20 cellular contexts compared by ENCODE assay signal in the genomic region with DNA sequence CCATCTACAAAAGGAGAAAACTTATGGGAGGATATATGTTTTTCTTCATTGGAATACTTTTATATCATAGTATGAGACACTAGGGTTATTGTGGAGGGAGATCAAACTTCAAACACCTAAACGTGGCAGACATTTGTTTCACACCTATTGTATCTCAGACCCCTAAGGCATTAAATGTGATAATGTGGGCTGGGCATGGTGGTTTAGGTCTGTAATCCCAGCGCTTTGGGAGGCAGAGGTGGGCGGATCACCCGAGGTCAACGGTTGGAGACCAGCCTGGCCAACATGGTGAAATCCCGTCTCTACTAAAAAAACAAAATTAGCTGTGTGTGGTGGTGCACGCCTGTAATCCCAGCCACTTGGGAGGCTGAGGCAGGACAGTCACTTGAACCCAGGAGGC.
DNase-seq lines count a peak whose midpoint lies in the region; ATAC-seq and TF ChIP-seq lines count a peak whose summit lies in the region.
"Had no signal": no experiment of that assay in that cellular context is flagged by ENCODE, and none has a peak within 500 bp of the region (broad histone marks: within the 10 kb centered on the region; RNA-seq: fewer than 3 reads in every experiment).

No MANE protein-coding gene starts in this region.

- peaks cover 8% of the 10 kb centered on the region for H3K4me1 Mint-ChIP-seq in endodermal cell
- H3K4me1 Mint-ChIP-seq in osteocyte (ENCODE audit: unreplicated experiment), result peaks cover 61% of the 10 kb centered on the region

- H3K36me3 Mint-ChIP-seq in endodermal cell (ENCODE audit: low read depth) (no peaks in the 10 kb centered on the region), osteocyte (ENCODE audit: unreplicated experiment) (no peaks in the 10 kb centered on the region)
- H3K36me3 Mint-ChIP-seq: CD4-positive, CD25-positive, alpha-beta regulatory T cell had no signal

- no peaks in the 10 kb centered on the region for H3K36me3 ChIP-seq in GM23248 (ENCODE audit: low read depth)
- no peaks in the 10 kb centered on the region for H3K36me3 ChIP-seq in RWPE2 (ENCODE audit: low read depth)
- H3K36me3 ChIP-seq in endodermal cell (ENCODE audit: control insufficient read depth, insufficient read depth, low read length), result no peaks in the 10 kb centered on the region

- H3K27me3 ChIP-seq in GM23248 (replicated peaks; ENCODE audit: insufficient read depth) (no peaks in the 10 kb centered on the region), RWPE2 (ENCODE audit: insufficient read depth, poor library complexity, severe bottlenecking) (no peaks in the 10 kb centered on the region), endodermal cell (ENCODE audit: control insufficient read depth, insufficient read depth, low read length, poor library complexity, severe bottlenecking) (peaks cover 4% of the 10 kb centered on the region)

- H3K9me3 ChIP-seq in GM23248 (ENCODE audit: low read depth), result no peaks in the 10 kb centered on the region
- no peaks in the 10 kb centered on the region for H3K9me3 ChIP-seq in RWPE2 (ENCODE audit: severe bottlenecking)
- no peaks in the 10 kb centered on the region for H3K9me3 ChIP-seq in endodermal cell (ENCODE audit: control insufficient read depth, low read length)

- in situ Hi-C loops in GM23248 (cut with MboI), result no loop called here

- H2AFZ ChIP-seq in GM23248, result no peak overlapping the region

- no peak for ATAC-seq in RWPE2 (ENCODE audit: low read depth)
- ATAC-seq in GM21619 (IDR thresholded peaks at IDR 0.05; ENCODE audit: unreplicated experiment), result no peak
- no peak for ATAC-seq in GM18520 (IDR thresholded peaks at IDR 0.05; ENCODE audit: unreplicated experiment)
- ATAC-seq: GM12878 had no signal

- H3K9me2 ChIP-seq in GM23248 (ENCODE audit: insufficient read depth), result no peaks in the 10 kb centered on the region

- H3K27me3 Mint-ChIP-seq in endodermal cell (ENCODE audit: insufficient read depth) (peaks cover 53% of the 10 kb centered on the region), osteocyte (ENCODE audit: unreplicated experiment) (no peaks in the 10 kb centered on the region)

- H3K4me3 Mint-ChIP-seq in endodermal cell (no peak overlapping the region), osteocyte (ENCODE audit: unreplicated experiment) (no peak overlapping the region)
- H3K4me3 Mint-ChIP-seq: B cell; CD4-positive, CD25-positive, alpha-beta regulatory T cell; H9 had no signal

- no peaks in the 10 kb centered on the region for H3K79me2 ChIP-seq in GM23248 (ENCODE audit: insufficient read depth)

- H3F3A ChIP-seq in GM23248 (ENCODE audit: insufficient read depth), result peaks cover 19% of the 10 kb centered on the region; the same call in 1 of the 2 replicates

- DNase-seq in GM23248 (no peak), RWPE2 (ENCODE audit: low spot score) (no peak), endodermal cell (peak; percentile 55), osteocyte (ENCODE audit: extremely low spot score, unreplicated experiment) (no peak), ecto neural progenitor cell (ENCODE audit: low spot score) (no peak), NCI-H1436 (lab: John Stamatoyannopoulos, UW) (no peak)
- DNase-seq: 8988T; C1 segment of cervical spinal cord; CD4-positive, CD25-positive, alpha-beta regulatory T cell; CD8-positive, alpha-beta memory T cell; COR-L47; DMS 273 treated with DMSO at 0.1 percent for 48 hours; DMS53; DND-41; GOT3; H9 had no signal

- H3K4me1 ChIP-seq in GM23248 (ENCODE audit: insufficient read depth) (peaks cover 7% of the 10 kb centered on the region), RWPE2 (ENCODE audit: insufficient read depth, poor library complexity, severe bottlenecking) (peaks cover 18% of the 10 kb centered on the region), endodermal cell (ENCODE audit: control insufficient read depth, insufficient read depth, low read length) (no peaks in the 10 kb centered on the region)

- no peak for TF ChIP-seq CTCF in RWPE2 (IDR thresholded peaks at IDR 0.05; ENCODE audit: poor library complexity, severe bottlenecking)
- TF ChIP-seq CTCF in endodermal cell (conservative IDR thresholded peaks at IDR 0.05), result no peak
- no peak for TF ChIP-seq CTCF in osteocyte (IDR thresholded peaks at IDR 0.05)

- H3K9me3 Mint-ChIP-seq in endodermal cell (peaks cover 2% of the 10 kb centered on the region), osteocyte (ENCODE audit: unreplicated experiment) (no peaks in the 10 kb centered on the region)
- H3K9me3 Mint-ChIP-seq: CD8-positive, alpha-beta memory T cell; H9 had no signal

- WGBS in GM23248 (ENCODE audit: low coverage in 1 of 2, low lambda C conversion rate in 2 of 2, missing lambda C conversion rate in 2 of 2), 2 experiments, result 86 to 88% methylated on average over 7 of the region's 7 CpGs
- 81 to 83% methylated on average over 6 to 7 of the region's 7 CpGs for WGBS in endodermal cell (ENCODE audit: insufficient coverage in 1 of 2, insufficient read length in 1 of 2), 2 experiments

- H3K27ac ChIP-seq in GM23248 (peak overlapping the region; percentile 71; the same call in 1 of the 2 replicates), RWPE2 (ENCODE audit: poor library complexity, severe bottlenecking) (peak overlapping the region; percentile 58), endodermal cell (ENCODE audit: low read depth, low read length) (no peak overlapping the region)

- no peak overlapping the region for H3K4me3 ChIP-seq in GM23248
- H3K4me3 ChIP-seq in RWPE2 (ENCODE audit: severe bottlenecking), result no peak overlapping the region
- H3K4me3 ChIP-seq in endodermal cell (ENCODE audit: low read length), result no peak overlapping the region
- H3K4me3 ChIP-seq: GM12878 had no signal

- H3K9ac ChIP-seq in GM23248 (no peak overlapping the region), endodermal cell (ENCODE audit: extremely low read depth, low read length, poor library complexity, severe bottlenecking) (no peak overlapping the region)

- no peaks in the 10 kb centered on the region for H4K20me1 ChIP-seq in GM23248 (ENCODE audit: insufficient read depth)

- H3K4me2 ChIP-seq in GM23248 (ENCODE audit: unreplicated experiment), result no peak overlapping the region

- H3K27ac Mint-ChIP-seq in endodermal cell (no peak overlapping the region), osteocyte (ENCODE audit: unreplicated experiment) (peak overlapping the region; percentile 54)
- H3K27ac Mint-ChIP-seq: B cell; CD4-positive, CD25-positive, alpha-beta regulatory T cell; CD8-positive, alpha-beta memory T cell; H9 had no signal
